In genomic region chr1:94634977-94635416, GRCh38 we compare ENCODE assay signal across 1 cellular context.
TF ChIP-seq lines count a peak whose summit lies in the region.

No MANE protein-coding gene starts in this region.

TF ChIP-seq in K562, 482 proteins besides CTCF, POLR2A, EP300 and RAD21 (continued from another document and continues in another):
- TF ChIP-seq CHD7 (IDR thresholded peaks at IDR 0.05; ENCODE audit: low read depth, low read length) (no peak), ETS1 (conservative IDR thresholded peaks at IDR 0.05; ENCODE audit: control insufficient read depth, low read depth, low read length) (peak; percentile 69; the same call in 1 of the 2 replicates), ZNF696 (CRISPR knock-in tag; conservative IDR thresholded peaks at IDR 0.05) (no peak), TCF7 (IDR thresholded peaks at IDR 0.05; ENCODE audit: borderline replicate concordance) (peak; percentile 31; the same call in 1 of the 2 replicates), ATF2 (CRISPR knock-in tag; IDR thresholded peaks at IDR 0.05) (no peak), ZFX (CRISPR knock-in tag; IDR thresholded peaks at IDR 0.05) (no peak), DIDO1 (tag; IDR thresholded peaks at IDR 0.05; ENCODE audit: low read depth) (no peak), MTA3 (IDR thresholded peaks at IDR 0.05; ENCODE audit: borderline replicate concordance) (0 out of 2 replicates have a peak, but pooled peaks have one; percentile 30), BRD9 (IDR thresholded peaks at IDR 0.05; ENCODE audit: low read depth, partially characterized antibody) (no peak), PTRF (tag; IDR thresholded peaks at IDR 0.05) (no peak), PTTG1 (tag; IDR thresholded peaks at IDR 0.05; ENCODE audit: low read depth) (no peak), SPI1 (IDR thresholded peaks at IDR 0.05; ENCODE audit: borderline replicate concordance, low read depth, low read length) (no peak), HBP1 (CRISPR knock-in tag; IDR thresholded peaks at IDR 0.05) (no peak), E2F8 (IDR thresholded peaks at IDR 0.05; ENCODE audit: low read depth, partially characterized antibody) (no peak), ZMIZ1 (IDR thresholded peaks at IDR 0.05; ENCODE audit: low read depth in 2 of 2, low read length in 2 of 2) (peak in 1 of 2 experiments; percentile 86; a peak in 2 of 4 replicates), PRMT5 (CRISPR knock-in tag; IDR thresholded peaks at IDR 0.05) (no peak), ZNF512 (tag; IDR thresholded peaks at IDR 0.05) (no peak), SIN3B (IDR thresholded peaks at IDR 0.05; ENCODE audit: low read depth) (no peak), SRSF7 (optimal IDR thresholded peaks at IDR 0.05; ENCODE audit: low read depth, low read length) (no peak), SMARCB1 (IDR thresholded peaks at IDR 0.05; ENCODE audit: insufficient read length, low read depth) (no peak), ZBTB9 (CRISPR knock-in tag; IDR thresholded peaks at IDR 0.05) (no peak), CAMTA2 (CRISPR knock-in tag; conservative IDR thresholded peaks at IDR 0.05) (no peak), EGR1 (conservative IDR thresholded peaks at IDR 0.05) (no peak), SETDB1 (IDR thresholded peaks at IDR 0.05; ENCODE audit: low read length) (no peak), THRAP3 (IDR thresholded peaks at IDR 0.05; ENCODE audit: borderline replicate concordance) (no peak), SRSF3 (IDR thresholded peaks at IDR 0.05; ENCODE audit: insufficient read depth, low read length) (no peak), SRF (CRISPR knock-in tag; IDR thresholded peaks at IDR 0.05) (no peak), PKNOX1 (IDR thresholded peaks at IDR 0.05) (no peak)
